ENCODE assay signal across 8 cellular contexts in the genomic region with DNA sequence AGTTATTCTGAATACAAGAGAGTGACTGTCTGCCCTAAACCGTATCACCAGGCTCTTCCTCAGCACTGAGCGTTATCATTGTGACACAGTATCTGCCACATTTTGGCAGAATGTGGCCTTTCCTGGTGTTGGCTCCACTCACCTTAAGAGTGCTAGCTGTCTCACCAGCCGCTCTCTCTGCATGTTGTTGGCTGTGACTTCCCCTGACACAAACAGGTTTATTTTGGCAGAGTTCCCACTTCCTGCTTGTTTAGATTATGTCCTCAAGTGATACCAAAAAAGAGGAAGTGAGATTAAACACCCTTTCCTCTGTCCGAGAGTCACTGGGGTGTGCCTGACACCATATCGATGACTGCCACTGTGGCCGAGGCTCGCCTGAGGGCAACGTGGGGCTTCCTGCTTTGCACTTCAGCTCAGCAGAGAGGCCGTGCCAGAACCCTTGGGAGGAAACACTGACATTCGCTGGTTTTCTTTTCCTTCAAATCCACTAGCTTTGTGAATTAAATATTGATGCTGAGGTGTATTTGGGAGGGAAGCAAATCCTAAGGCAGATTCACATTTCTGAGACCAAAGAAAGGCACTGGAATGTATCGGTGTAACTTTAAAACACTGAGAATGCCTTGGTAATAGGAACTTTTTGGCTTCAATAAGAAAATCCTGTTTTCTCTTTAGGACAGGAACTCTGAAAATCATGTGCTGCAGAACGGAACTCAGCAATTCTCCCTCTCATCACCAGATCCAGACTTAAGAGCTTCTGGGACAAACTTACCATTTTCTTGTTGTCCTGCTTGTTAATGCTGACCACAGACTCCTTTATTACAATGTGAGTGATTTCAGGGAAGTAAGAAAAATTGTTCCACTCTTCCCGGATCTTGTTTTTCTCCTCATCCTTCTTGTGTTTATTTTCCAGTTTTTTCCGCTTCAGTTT.
DNase-seq lines count a peak whose midpoint lies in the region; ATAC-seq, FAIRE-seq and TF ChIP-seq lines count a peak whose summit lies in the region.

No MANE protein-coding gene starts in this region.

- H3K9me3 Mint-ChIP-seq in activated T-cell treated with anti-CD3 and anti-CD28 coated beads, Interleukin-2, amount 50 U/mL, for 72 hours = no peaks in the 10 kb centered on the region

- DNase-seq in NCI-H774 (lab: John Stamatoyannopoulos, UW) = peak; percentile 6
- peak; percentile 18 to 48 for DNase-seq in activated T-cell treated with anti-CD3 and anti-CD28 coated beads, Interleukin-2, amount 50 U/mL, for 72 hours
- DNase-seq in kidney = peak; percentile 91
- DNase-seq in stimulated activated CD8-positive, alpha-beta memory T cell treated with anti-CD3 and anti-CD28 coated beads, Interleukin-4, amount 100 ng/mL, for 48 hours = peak; percentile 49
- no peak for DNase-seq in AG08395 (ENCODE audit: low spot score)
- DNase-seq in NCI-H226 = no peak

- TF ChIP-seq CTCF in kidney (IDR thresholded peaks at IDR 0.05; ENCODE audit: borderline replicate concordance, extremely low read depth, insufficient read depth) = no peak

- no peak overlapping the region for H3K4me3 ChIP-seq in kidney (ENCODE audit: low read length in 2 of 2)

- peaks cover 17 to 39% of the 10 kb centered on the region in 2 donors for H3K36me3 Mint-ChIP-seq in activated T-cell treated with anti-CD3 and anti-CD28 coated beads, Interleukin-2, amount 50 U/mL, for 72 hours (ENCODE audit: insufficient read depth in 2 of 2)

- H3K9ac ChIP-seq in kidney (ENCODE audit: low read length in 2 of 2) = no peak overlapping the region

- intact Hi-C loops in kidney (cut with DNase I) = no loop called here

- peaks cover 3 to 5% of the 10 kb centered on the region in 2 donors for H3K4me1 ChIP-seq in kidney (ENCODE audit: control insufficient read depth in 1 of 2, insufficient read depth in 1 of 2, low read depth in 1 of 2, low read length in 2 of 2)

- H3K4me3 Mint-ChIP-seq in activated T-cell treated with anti-CD3 and anti-CD28 coated beads, Interleukin-2, amount 50 U/mL, for 72 hours = peak overlapping the region in 1 of 2 donors; percentile 54

- H3K27ac Mint-ChIP-seq in activated T-cell treated with anti-CD3 and anti-CD28 coated beads, Interleukin-2, amount 50 U/mL, for 72 hours = peak overlapping the region; percentile 67

- H3K4me1 Mint-ChIP-seq in activated T-cell treated with anti-CD3 and anti-CD28 coated beads, Interleukin-2, amount 50 U/mL, for 72 hours (ENCODE audit: low read depth) = peaks cover 36% of the 10 kb centered on the region

- no peak for FAIRE-seq in kidney (lab: Jason Lieb, UNC)

- no peaks in the 10 kb centered on the region for H3K9me3 ChIP-seq in kidney (ENCODE audit: control insufficient read depth in 1 of 2, low read length in 2 of 2)

- peaks cover 27 to 33% of the 10 kb centered on the region in 2 donors for H3K36me3 ChIP-seq in kidney (ENCODE audit: control insufficient read depth in 1 of 2, insufficient read depth in 2 of 2, low read length in 2 of 2)

- ATAC-seq in GM18520 (IDR thresholded peaks at IDR 0.05; ENCODE audit: unreplicated experiment) (peak; percentile 100), HG02840 (IDR thresholded peaks at IDR 0.05; ENCODE audit: low FRiP score, unreplicated experiment) (peak; percentile 100)
- peak; percentile 80 to 85 for ATAC-seq in activated T-cell treated with anti-CD3 and anti-CD28 coated beads, Interleukin-2, amount 50 U/mL, for 72 hours (replicated peaks in 1 of 2)

- H3K27me3 Mint-ChIP-seq in activated T-cell treated with anti-CD3 and anti-CD28 coated beads, Interleukin-2, amount 50 U/mL, for 72 hours (ENCODE audit: low read depth) = no peaks in the 10 kb centered on the region

- no peak overlapping the region for H3K27ac ChIP-seq in kidney (ENCODE audit: low read depth in 2 of 2, low read length in 2 of 2)

Comparison
In these comparisons a context has a peak if more than half of its experiments do, and no peak if none do; other contexts are left out.
1. DNase-seq: peak in NCI-H774 (single experiment), activated T-cell treated with anti-CD3 and anti-CD28 coated beads, Interleukin-2, amount 50 U/mL, for 72 hours (2 of 2), kidney (single experiment) and stimulated activated CD8-positive, alpha-beta memory T cell treated with anti-CD3 and anti-CD28 coated beads, Interleukin-4, amount 100 ng/mL, for 48 hours (single experiment); none in AG08395 (single experiment) and NCI-H226 (single experiment).
2. Peak in every context shown above with its lines, with median percentiles within 50 percentile points of each other: ATAC-seq.